ENCODE assay signal across 16 cellular contexts in the genomic region with DNA sequence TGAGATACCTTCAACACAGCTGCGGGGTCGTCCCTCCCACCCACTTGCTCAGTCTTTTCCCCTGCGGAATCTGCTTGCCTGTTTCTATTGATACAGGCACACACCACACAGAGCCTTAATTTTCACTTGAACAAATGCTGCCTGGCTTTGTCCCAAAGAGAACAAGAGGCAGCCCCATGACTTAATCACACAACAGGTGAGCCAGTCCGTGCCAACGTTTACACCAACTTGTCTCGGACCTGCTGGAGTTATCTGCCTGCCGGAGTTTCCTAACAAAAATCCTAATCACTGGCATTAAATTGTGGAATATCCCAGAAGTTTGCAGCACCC.
DNase-seq lines count a peak whose midpoint lies in the region; FAIRE-seq and TF ChIP-seq lines count a peak whose summit lies in the region.
"Had no signal": no experiment of that assay in that cellular context is flagged by ENCODE, and none has a peak within 500 bp of the region (broad histone marks: within the 10 kb centered on the region; RNA-seq: fewer than 3 reads in every experiment).

No MANE protein-coding gene starts in this region.

- TF ChIP-seq EP300 in stomach (IDR thresholded peaks at IDR 0.05): no peak

- H3K27ac Mint-ChIP-seq in nephron: peak overlapping the region in 2 of 3 experiments; percentile 75 to 90

- no peak overlapping the region for H3K4me3 ChIP-seq in stomach
- H3K4me3 ChIP-seq in small intestine (ENCODE audit: low read depth in 1 of 2, low read length in 2 of 2): no peak overlapping the region

- peaks cover 60% of the 10 kb centered on the region for H3K4me1 Mint-ChIP-seq in nephron

- WGBS in stomach, 5 donors: 38 to 60% (median 39%) methylated on average over 7 of the region's 7 CpGs
- 81 to 91% (median 86%) methylated on average over 7 of the region's 7 CpGs for WGBS in small intestine, 3 donors

- H3K36me3 ChIP-seq in stomach (no peaks in the 10 kb centered on the region), small intestine (ENCODE audit: control insufficient read depth in 2 of 2, insufficient read depth in 2 of 2, low read length in 2 of 2) (no peaks in the 10 kb centered on the region)

- H3K36me3 Mint-ChIP-seq in nephron (ENCODE audit: low read depth): no peaks in the 10 kb centered on the region

- DNase-seq in NCI-H2029 (lab: John Stamatoyannopoulos, UW) (peak; percentile 89), NCI-H69 (lab: John Stamatoyannopoulos, UW) (peak; percentile 69), stomach (peak; percentile 74), NCI-H1417 treated with DMSO at 0.1 percent for 48 hours (lab: John Stamatoyannopoulos, UW) (no peak), cerebellum (ENCODE audit: low spot score) (no peak), small intestine (no peak)
- DNase-seq: ACHN, C1 segment of cervical spinal cord, DMS79, GOT3, NCI-H1105, NCI-H1694 treated with DMSO at 0.1 percent for 48 hours, NCI-H2171, NCI-H446 treated with DMSO at 0.1 percent for 48 hours, SHP77 treated with DMSO at 0.1 percent for 48 hours had no signal

- H3K9me3 ChIP-seq in stomach (no peaks in the 10 kb centered on the region), small intestine (ENCODE audit: control insufficient read depth, low read depth) (no peaks in the 10 kb centered on the region)

- H3K4me3 Mint-ChIP-seq in nephron: peak overlapping the region in 1 of 3 experiments; percentile 24

- no peak for FAIRE-seq in small intestine (lab: Jason Lieb, UNC)

- H3K9me3 Mint-ChIP-seq in nephron: no peaks in the 10 kb centered on the region

- H3K27me3 ChIP-seq in stomach (no peaks in the 10 kb centered on the region), small intestine (ENCODE audit: control insufficient read depth in 2 of 2, insufficient read depth in 2 of 2, low read length in 2 of 2) (no peaks in the 10 kb centered on the region)

- no peak for TF ChIP-seq POLR2A in stomach (IDR thresholded peaks at IDR 0.05)

- H3K4me1 ChIP-seq in stomach (peaks cover 8 to 16% (median 11%) of the 10 kb centered on the region in 4 donors), small intestine (ENCODE audit: control insufficient read depth in 2 of 2, insufficient read depth in 1 of 2, low read depth in 1 of 2, low read length in 1 of 2) (no peaks in the 10 kb centered on the region)

- H3K27me3 Mint-ChIP-seq in nephron (ENCODE audit: low read depth): peaks cover 15% of the 10 kb centered on the region

- intact Hi-C loops in stomach (cut with DNase I; ENCODE audit: low total_unique reads): no loop called here

- TF ChIP-seq CTCF in nephron (IDR thresholded peaks at IDR 0.05; ENCODE audit: unreplicated experiment in 3 of 3): no peak
- TF ChIP-seq CTCF in stomach (IDR thresholded peaks at IDR 0.05): no peak

- H3K27ac ChIP-seq in stomach (peak overlapping the region; percentile 6 to 65 (median 45)), small intestine (ENCODE audit: low read depth in 1 of 2, low read length in 1 of 2) (no peak overlapping the region)

Comparison
In these comparisons a context has a peak if more than half of its experiments do, and no peak if none do; other contexts are left out.
1. DNase-seq: peak in NCI-H2029 (single experiment), NCI-H69 (single experiment) and stomach (single experiment); none in NCI-H1417 treated with DMSO at 0.1 percent for 48 hours (single experiment), cerebellum (single experiment) and small intestine (single experiment).
2. H3K27ac ChIP-seq: peak in stomach (5 of 5); none in small intestine (0 of 2).